Comparison of ENCODE assay signal across 32 cellular contexts in the genomic region with DNA sequence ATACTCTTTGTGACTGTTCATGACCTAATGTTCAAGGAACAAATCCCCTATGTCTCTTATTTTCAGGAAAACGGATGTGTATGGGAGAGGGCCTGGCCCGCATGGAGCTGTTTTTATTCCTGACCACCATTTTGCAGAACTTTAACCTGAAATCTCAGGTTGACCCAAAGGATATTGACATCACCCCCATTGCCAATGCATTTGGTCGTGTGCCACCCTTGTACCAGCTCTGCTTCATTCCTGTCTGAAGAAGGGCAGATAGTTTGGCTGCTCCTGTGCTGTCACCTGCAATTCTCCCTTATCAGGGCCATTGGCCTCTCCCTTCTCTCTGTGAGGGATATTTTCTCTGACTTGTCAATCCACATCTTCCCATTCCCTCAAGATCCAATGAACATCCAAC. TPM values are rescaled to one million over a fixed set of nuclear protein-coding genes. Genes with fewer than 3 reads are reported as not detected.
"Had no signal": no experiment of that assay in that cellular context is flagged by ENCODE, and none has a peak within 500 bp of the region (broad histone marks: within the 10 kb centered on the region; RNA-seq: fewer than 3 reads in every experiment).

No MANE protein-coding gene starts in this region.

- H3K27ac ChIP-seq: KMS-11 had no signal

- H3K36me3 ChIP-seq: MG63 had no signal

- H3K9ac ChIP-seq: KMS-11 had no signal

- H3K9me3 ChIP-seq: MG63 had no signal

- H3K4me2 ChIP-seq: KMS-11 had no signal

- DNase-seq: Karpas-422, Kasumi-1, KG1, MG63, MM.1S, MV-4-11, NCI-H1048, NCI-H1092, NCI-H1092 treated with DMSO at 0.1 percent for 48 hours, NCI-H1105, NCI-H1417 treated with DMSO at 0.1 percent for 48 hours, NCI-H1436, NCI-H1436 treated with DMSO at 0.1 percent for 48 hours, NCI-H146, NCI-H1694, NCI-H187, NCI-H187 treated with DMSO at 0.1 percent for 48 hours, NCI-H1930, NCI-H2029, NCI-H2029 treated with DMSO at 0.1 percent for 48 hours, NCI-H2081, NCI-H2081 treated with DMSO at 0.1 percent for 48 hours, NCI-H2107, NCI-H2171, NCI-H2227 treated with DMSO at 0.1 percent for 48 hours, NCI-H226, NCI-H345 had no signal

- H3K4me3 ChIP-seq: MG63 had no signal

RNA-seq across cellular contexts. Expression of a gene that starts 27.3 kb away (rescaled TPM):
- total RNA-seq: LHCN-M2, M059J, MCF 10A, NCI-H460 had no signal

RNA-seq across cellular contexts. Expression of a gene that starts 51.7 kb away (rescaled TPM):
- total RNA-seq: LHCN-M2, M059J, MCF 10A, NCI-H460 had no signal
